Comparison of ENCODE assay signal across 17 cellular contexts in genomic region chr3:189249987-189250386, GRCh38.
A peak's percentile ranks its signal among the peaks of the same experiment; 100 is the strongest.
DNase-seq lines count a peak whose midpoint lies in the region; ATAC-seq and TF ChIP-seq lines count a peak whose summit lies in the region.
"Had no signal": no experiment of that assay in that cellular context is flagged by ENCODE, and none has a peak within 500 bp of the region (broad histone marks: within the 10 kb centered on the region; RNA-seq: fewer than 3 reads in every experiment).

No MANE protein-coding gene starts in this region.

- H3K4me3 ChIP-seq in retinal pigment epithelial cell (ENCODE audit: low read length), result no peak overlapping the region
- H3K4me3 ChIP-seq: A549, K562, SJCRH30 had no signal

- intact Hi-C loops in left ventricle myocardium superior (cut with micrococcal nuclease), result no loop called here

- DNase-seq in NCI-H2107 treated with DMSO at 0.1 percent for 48 hours (lab: John Stamatoyannopoulos, UW; ENCODE audit: unreplicated experiment) (peak; percentile 18), NCI-H2107 (lab: John Stamatoyannopoulos, UW) (no peak), NCI-H1105 treated with DMSO at 0.1 percent for 48 hours (lab: John Stamatoyannopoulos, UW) (peak; percentile 84), NCI-H69 (lab: John Stamatoyannopoulos, UW) (peak; percentile 95), retinal pigment epithelial cell (ENCODE audit: low read depth) (peak; percentile 55), left ventricle myocardium superior (no peak)
- DNase-seq: CD4-positive, alpha-beta T cell; DMS53; GOT3; NCI-H1436; NCI-H2081 treated with DMSO at 0.1 percent for 48 hours; T-helper 17 cell had no signal

- ATAC-seq in left ventricle myocardium superior, result no peak
- ATAC-seq in HG02678 (IDR thresholded peaks at IDR 0.05; ENCODE audit: unreplicated experiment), result no peak
- ATAC-seq: A549, K562, Panc1, T-helper 17 cell had no signal

- no peak for TF ChIP-seq CTCF in retinal pigment epithelial cell (conservative IDR thresholded peaks at IDR 0.05; ENCODE audit: low read depth, low read length)

Comparison
In these comparisons a context has a peak if more than half of its experiments do, and no peak if none do; other contexts are left out.
1. DNase-seq: peak in NCI-H2107 treated with DMSO at 0.1 percent for 48 hours (single experiment), NCI-H1105 treated with DMSO at 0.1 percent for 48 hours (single experiment), NCI-H69 (single experiment) and retinal pigment epithelial cell (single experiment); none in NCI-H2107 (single experiment) and left ventricle myocardium superior (single experiment).